In the genomic region with DNA sequence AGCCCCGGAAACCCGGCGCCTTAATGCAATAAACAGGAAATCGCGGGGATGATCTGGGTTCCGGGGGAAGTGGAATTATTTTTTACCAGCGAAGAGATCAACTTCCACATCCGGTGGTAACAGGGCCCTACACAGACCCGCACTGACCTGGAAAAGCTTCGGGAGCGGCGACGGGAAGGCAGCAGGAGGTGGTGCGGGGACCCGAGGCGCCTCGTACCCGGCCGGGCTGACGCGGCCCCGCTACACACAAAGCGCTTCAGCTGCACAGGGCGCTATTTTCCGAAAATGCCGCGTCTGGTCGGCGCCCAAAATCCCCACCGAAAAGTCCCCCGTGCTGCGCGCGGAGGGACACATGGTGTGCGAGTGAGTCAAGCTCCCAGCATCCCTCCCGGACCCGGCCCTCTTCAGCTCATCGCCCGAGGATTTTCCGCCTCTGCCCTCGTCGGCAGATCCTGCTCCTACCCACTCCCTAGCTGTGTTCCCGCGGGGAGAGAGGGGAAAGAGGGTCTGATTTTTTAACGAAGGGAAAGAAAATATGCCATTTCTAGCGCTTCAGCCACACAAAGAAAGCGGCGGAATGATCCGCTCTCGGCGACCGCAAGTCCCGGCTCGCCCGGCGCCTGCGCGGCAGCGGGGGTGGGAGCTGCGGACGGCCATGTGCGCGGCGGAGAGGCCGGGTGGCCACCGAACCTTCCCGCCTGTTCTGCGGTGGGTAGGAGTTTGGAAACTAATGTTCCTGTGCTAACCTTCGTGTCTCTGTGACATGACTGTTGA, we compare ENCODE assay signal across 8 cellular contexts. TPM values are rescaled to one million over a fixed set of nuclear protein-coding genes. Genes with fewer than 3 reads are reported as not detected.
DNase-seq lines count a peak whose midpoint lies in the region; ATAC-seq and TF ChIP-seq lines count a peak whose summit lies in the region.

Gene GABPB1 (minus strand): TSS at position 361 of the 774 bp plus-strand sequence. CDS start 45,400 bp downstream, outside the sequence.

- POLR2A ChIA-PET in AG04449 (lab: Yijun Ruan, JAX), result interaction anchor here (0.5 to 1.2 kb wide), 3 partner anchors 70 to 410 kb away, joined by 3 to 7 read pairs (median 5); partner anchors contain the start of genes SPPL2A and USP8

- TF ChIP-seq POLR2A in GM18951 (IDR thresholded peaks at IDR 0.05; ENCODE audit: extremely low read depth, insufficient read depth, insufficient read length), result peak; percentile 88

- H3K36me3 ChIP-seq in kidney epithelial cell (ENCODE audit: control insufficient read depth, insufficient read depth, low read length), result no peaks in the 10 kb centered on the region

- CTCF ChIA-PET in AG04449 (lab: Yijun Ruan, JAX), result interaction anchor here (1.1 kb wide), 1 partner anchor 188 kb away, joined by 3 read pairs; no protein-coding TSS in a partner anchor

- TF ChIP-seq CTCF in AG04449 (IDR thresholded peaks at IDR 0.05; ENCODE audit: insufficient read depth, low read length, missing control alignments) (no peak), kidney epithelial cell (IDR thresholded peaks at IDR 0.05; ENCODE audit: insufficient read depth, low read length, poor library complexity, severe bottlenecking) (no peak)

- ATAC-seq in HG03280 (IDR thresholded peaks at IDR 0.05; ENCODE audit: unreplicated experiment), result peak; percentile 45

- DNase-seq in AG04449 (ENCODE audit: low read depth, low spot score) (peak; percentile 79), NCI-H446 treated with DMSO at 0.1 percent for 48 hours (lab: John Stamatoyannopoulos, UW) (peak; percentile 84), cerebellum (ENCODE audit: low spot score) (peak; percentile 86), kidney epithelial cell (ENCODE audit: low read depth) (peak; percentile 54)
- DNase-seq in activated CD4-positive, alpha-beta T cell treated with anti-CD3 and anti-CD28 coated beads for 24 hours (ENCODE audit: low read depth in 2 of 2), result peak; percentile 79
- DNase-seq in stimulated activated CD4-positive, alpha-beta T cell treated with anti-CD3 and anti-CD28 coated beads, Interleukin-15, amount 100 ng/mL, for 24 hours, result peak; percentile 91

- in situ Hi-C loops in GM18951 (cut with MboI; ENCODE audit: low sequenced_read_pairs, unreplicated experiment), result loop anchor here (10.0 kb wide), 1 partner anchor 100 kb away; no protein-coding TSS in a partner anchor

- H3K27me3 ChIP-seq in kidney epithelial cell (ENCODE audit: control insufficient read depth, insufficient read depth, low read length), result no peaks in the 10 kb centered on the region

- H3K4me3 ChIP-seq in AG04449 (ENCODE audit: low read depth, low read length) (peak within 1 kb of the TSS; percentile 85), kidney epithelial cell (ENCODE audit: low read depth, low read length) (peak within 1 kb of the TSS; percentile 96)

RNA-seq across cellular contexts. Expression of gene GABPB1, which starts in this region (rescaled TPM):
- total RNA-seq in cerebellum (34.1 TPM), kidney epithelial cell (37.7 and 44.2 TPM in 2 replicates)

Comparison
In these comparisons a context has a peak if more than half of its experiments do, and no peak if none do; other contexts are left out.
1. Peak in every context shown above with its lines: DNase-seq, ATAC-seq and H3K4me3 ChIP-seq.